ENCODE assay signal across 22 cellular contexts in the genomic region with DNA sequence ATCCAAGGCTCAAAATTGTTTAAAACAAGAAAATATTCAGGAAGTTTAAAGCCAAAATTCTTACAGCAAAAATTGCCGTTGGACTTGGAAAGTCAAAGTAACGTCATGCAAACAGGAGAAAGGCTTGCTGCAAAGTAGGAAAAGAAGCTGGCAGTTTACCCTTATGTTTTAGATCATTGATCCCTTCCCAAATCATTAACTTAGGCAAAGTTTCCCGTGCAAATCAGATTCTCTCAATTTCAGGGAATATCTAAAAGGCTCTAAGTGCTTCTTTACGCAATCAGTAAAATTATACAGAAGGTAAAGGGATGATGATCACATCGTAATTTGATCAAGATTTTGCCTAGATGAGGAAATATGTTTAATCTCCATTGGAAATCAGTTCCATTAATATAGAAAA.
"Had no signal": no experiment of that assay in that cellular context is flagged by ENCODE, and none has a peak within 500 bp of the region (broad histone marks: within the 10 kb centered on the region; RNA-seq: fewer than 3 reads in every experiment).

No MANE protein-coding gene starts in this region.

- H3K27ac ChIP-seq: RWPE1, SJCRH30 had no signal

- H3K4me3 ChIP-seq: MG63, SJCRH30 had no signal

- DNase-seq: IMR-90, Karpas-422, KG1, MG63, NCI-H1092 treated with DMSO at 0.1 percent for 48 hours, NCI-H1436, NCI-H187, NCI-H2029, NCI-H2081 treated with DMSO at 0.1 percent for 48 hours, NCI-H2171, NCI-H226, NCI-H446, NCI-H510A, NCI-H524 treated with DMSO at 0.1 percent for 48 hours, NCI-H69, NCI-H774, PC-3, SHP77, SJCRH30 had no signal

- ATAC-seq: Panc1, PC-3, SK-N-SH treated with all-trans-retinoic acid at 6 μM for 48 hours had no signal

- H3K36me3 ChIP-seq: MG63, SJCRH30 had no signal

- H3K9me3 ChIP-seq: MG63, SJCRH30 had no signal

- H3K27me3 ChIP-seq: MG63, SJCRH30 had no signal
